Comparison of ENCODE assay signal across 8 cellular contexts in genomic region chr19:39971380-39971841, GRCh38. TPM values are rescaled to one million over a fixed set of nuclear protein-coding genes. Genes with fewer than 3 reads are reported as not detected.
DNase-seq lines count a peak whose midpoint lies in the region; ATAC-seq lines count a peak whose summit lies in the region.

No MANE protein-coding gene starts in this region.

- no peak for ATAC-seq in HG02678 (IDR thresholded peaks at IDR 0.05; ENCODE audit: unreplicated experiment)
- ATAC-seq in HG03139 (IDR thresholded peaks at IDR 0.05; ENCODE audit: unreplicated experiment), result no peak
- no peak for ATAC-seq in sciatic nerve

- H3K27ac ChIP-seq in muscle layer of duodenum (ENCODE audit: low read length), result peak overlapping the region; percentile 94

- H3K36me3 ChIP-seq in MG63, result peaks cover 41% of the 10 kb centered on the region
- H3K36me3 ChIP-seq in muscle layer of duodenum (ENCODE audit: control insufficient read depth in 1 of 2, insufficient read depth in 2 of 2, low read length in 2 of 2), result peaks cover 22 to 30% of the 10 kb centered on the region in 2 donors

- peak overlapping the region; percentile 96 for H3K27ac Mint-ChIP-seq in dendritic cell treated with granulocyte-macrophage colony-stimulating factor and Interleukin-4, amounts not matched to agents 40 ng/mL and 50 ng/mL, for 4 days

- H3K27me3 ChIP-seq in MG63 (no peaks in the 10 kb centered on the region), muscle layer of duodenum (ENCODE audit: low read depth, low read length) (no peaks in the 10 kb centered on the region)

- H3K9me3 Mint-ChIP-seq in dendritic cell treated with granulocyte-macrophage colony-stimulating factor and Interleukin-4, amounts not matched to agents 40 ng/mL and 50 ng/mL, for 4 days, result no peaks in the 10 kb centered on the region

- peaks cover 30% of the 10 kb centered on the region for H3K4me1 Mint-ChIP-seq in dendritic cell treated with granulocyte-macrophage colony-stimulating factor and Interleukin-4, amounts not matched to agents 40 ng/mL and 50 ng/mL, for 4 days (ENCODE audit: low read depth)

- no peaks in the 10 kb centered on the region; the same call in 1 of the 2 replicates for H3K9me3 ChIP-seq in MG63
- H3K9me3 ChIP-seq in muscle layer of duodenum (ENCODE audit: control insufficient read depth in 1 of 2, low read length in 2 of 2), result no peaks in the 10 kb centered on the region

- peaks cover 7 to 10% of the 10 kb centered on the region in 2 donors for H3K4me1 ChIP-seq in muscle layer of duodenum (ENCODE audit: control insufficient read depth in 1 of 2, insufficient read depth in 2 of 2, low read length in 2 of 2)

- H3K36me3 Mint-ChIP-seq in dendritic cell treated with granulocyte-macrophage colony-stimulating factor and Interleukin-4, amounts not matched to agents 40 ng/mL and 50 ng/mL, for 4 days (ENCODE audit: low read depth), result peaks cover 51% of the 10 kb centered on the region

- H3K4me3 Mint-ChIP-seq in dendritic cell treated with granulocyte-macrophage colony-stimulating factor and Interleukin-4, amounts not matched to agents 40 ng/mL and 50 ng/mL, for 4 days, result peak overlapping the region; percentile 98

- H3K4me3 ChIP-seq in MG63 (peak overlapping the region; percentile 89), muscle layer of duodenum (ENCODE audit: low read depth in 1 of 2, low read length in 2 of 2) (peak overlapping the region; percentile 80 to 83)

- DNase-seq in DMS53 treated with DMSO at 0.1 percent for 48 hours (lab: John Stamatoyannopoulos, UW; ENCODE audit: unreplicated experiment), result peak; percentile 40
- DNase-seq in MG63, result no peak
- no peak for DNase-seq in posterior cingulate gyrus
- no peak for DNase-seq in sciatic nerve (ENCODE audit: low spot score)

- peaks cover 39% of the 10 kb centered on the region for H3K27me3 Mint-ChIP-seq in dendritic cell treated with granulocyte-macrophage colony-stimulating factor and Interleukin-4, amounts not matched to agents 40 ng/mL and 50 ng/mL, for 4 days

- intact Hi-C loops in dendritic cell treated with granulocyte-macrophage colony-stimulating factor and Interleukin-4, amounts not matched to agents 40 ng/mL and 50 ng/mL, for 4 days (cut with micrococcal nuclease), result loop anchor here (1.0 to 10.0 kb wide), 5 partner anchors 26 to 179 kb away; partner anchors contain the start of genes DYRK1B and ZNF546
- intact Hi-C loops in posterior cingulate gyrus (cut with DNase I), result loop anchor here (1.0 to 5.0 kb wide), 4 partner anchors 26 to 179 kb away; partner anchors contain the start of genes DYRK1B, FBL and ZNF546
- intact Hi-C loops in sciatic nerve (cut with DNase I), result no loop called here

RNA-seq across cellular contexts. Expression of gene PSMC4, which starts 0.4 kb away (rescaled TPM):
- 312 and 327 TPM in 2 replicates for total RNA-seq in MG63 (2014; rRNA removed; shearing (Covaris generic); ENCODE audit: low replicate concordance)
- 49.3 TPM for total RNA-seq in sciatic nerve

RNA-seq across cellular contexts. Expression of gene ZNF546, which starts 25.4 kb away (rescaled TPM):
- 2.2 and 5.7 TPM in 2 replicates for total RNA-seq in MG63 (2014; rRNA removed; shearing (Covaris generic); ENCODE audit: low replicate concordance)
- 14.3 TPM for total RNA-seq in sciatic nerve

RNA-seq across cellular contexts. Expression of gene FCGBP, which starts 37.0 kb away (rescaled TPM):
- total RNA-seq in MG63 (2014; rRNA removed; shearing (Covaris generic); ENCODE audit: low replicate concordance), result 1.4 TPM in 1 of 2 replicates, not detected in the other
- 83.1 TPM for total RNA-seq in sciatic nerve

Comparison
In these comparisons a context has a peak if more than half of its experiments do, and no peak if none do; other contexts are left out.
1. RNA of gene FCGBP, which starts 37.0 kb away (total RNA-seq): 83.1 TPM in sciatic nerve (single experiment); 1.4 TPM in MG63; every median in the first group is over 10 times any median in the second.